Comparison of ENCODE assay signal across 19 cellular contexts in the genomic region with DNA sequence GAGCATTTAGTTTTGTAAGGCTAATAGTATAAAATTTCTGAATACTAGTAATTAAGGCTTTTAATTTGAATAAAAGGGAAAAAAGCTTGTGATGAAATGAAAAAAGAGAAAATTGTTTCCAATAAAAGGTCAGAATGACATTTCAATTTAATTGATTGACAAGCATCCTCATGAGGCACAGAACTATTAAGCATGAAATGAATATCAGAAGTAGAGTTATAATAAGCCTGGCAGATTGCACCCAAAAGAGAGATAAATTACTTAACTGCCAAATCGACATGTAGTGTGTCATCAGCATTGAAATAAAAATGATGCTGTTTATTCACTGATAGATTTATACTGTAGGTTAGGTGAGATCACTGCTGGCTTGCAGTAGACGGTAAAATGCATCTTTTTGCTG.
"Had no signal": no experiment of that assay in that cellular context is flagged by ENCODE, and none has a peak within 500 bp of the region (broad histone marks: within the 10 kb centered on the region; RNA-seq: fewer than 3 reads in every experiment).

No MANE protein-coding gene starts in this region.

- H3K9me3 ChIP-seq: neutrophil, ovary, pancreas, prostate gland, psoas muscle, right atrium auricular region, right lobe of liver, sigmoid colon, spleen had no signal

- H3K27me3 ChIP-seq: neural progenitor cell, neutrophil, ovary, pancreas, right atrium auricular region, right lobe of liver, sigmoid colon, spleen had no signal

- H3K79me2 ChIP-seq: parathyroid adenoma had no signal

- H3K36me3 ChIP-seq: neural progenitor cell, neutrophil, ovary, pancreas, prostate gland, right atrium auricular region, right lobe of liver, sigmoid colon, spleen had no signal

- H3K4me3 ChIP-seq: neural progenitor cell, ovary, pancreas, prostate gland, psoas muscle, right atrium auricular region, right lobe of liver, sigmoid colon, skin epidermis, smooth muscle cell, spleen had no signal

- H3K27ac ChIP-seq: neural progenitor cell, neutrophil, ovary, pancreas, parathyroid adenoma, prostate gland, psoas muscle, right atrium auricular region, right lobe of liver, sigmoid colon, skin epidermis, spleen had no signal

- H3K9ac ChIP-seq: neural progenitor cell, parathyroid adenoma had no signal

- ATAC-seq: naive thymus-derived CD4-positive, alpha-beta T cell; naive thymus-derived CD8-positive, alpha-beta T cell; natural killer cell; natural killer cell treated with Interleukin-12 subunit alpha and Interleukin-12 subunit beta and Interleukin-15 and Interleukin-18, amount 100 ng/mL, for 72 hours; pancreas; psoas muscle; right cardiac atrium; right lobe of liver; sciatic nerve had no signal

- H3K4me2 ChIP-seq: neural progenitor cell, smooth muscle cell had no signal

- H2AFZ ChIP-seq: neural progenitor cell, parathyroid adenoma had no signal
